In genomic region chr3:46112296-46112695, GRCh38 we compare ENCODE assay signal across 20 cellular contexts.
DNase-seq lines count a peak whose midpoint lies in the region; ATAC-seq and TF ChIP-seq lines count a peak whose summit lies in the region.
"Had no signal": no experiment of that assay in that cellular context is flagged by ENCODE, and none has a peak within 500 bp of the region (broad histone marks: within the 10 kb centered on the region; RNA-seq: fewer than 3 reads in every experiment).

No MANE protein-coding gene starts in this region.

- H3K4me1 ChIP-seq in RWPE2 (ENCODE audit: insufficient read depth, poor library complexity, severe bottlenecking) = peaks cover 54% of the 10 kb centered on the region

- H3K27ac ChIP-seq in RWPE2 (ENCODE audit: poor library complexity, severe bottlenecking) = peak overlapping the region; percentile 85
- H3K27ac ChIP-seq: dorsolateral prefrontal cortex had no signal

- peaks cover 23% of the 10 kb centered on the region for H3K36me3 Mint-ChIP-seq in Calu3 (ENCODE audit: insufficient read depth, unreplicated experiment)
- H3K36me3 Mint-ChIP-seq in activated naive CD4-positive, alpha-beta T cell treated with anti-CD3 and anti-CD28 coated beads for 36 hours (ENCODE audit: low read depth) = no peaks in the 10 kb centered on the region
- H3K36me3 Mint-ChIP-seq: brain, WTC11 had no signal

- CTCF ChIA-PET in Calu3 (lab: Charles Lee) = no interaction called here
- CTCF ChIA-PET in activated naive CD4-positive, alpha-beta T cell treated with anti-CD3 and anti-CD28 coated beads for 36 hours (lab: Charles Lee) = no interaction called here

- no peaks in the 10 kb centered on the region for H3K9me3 Mint-ChIP-seq in Calu3 (ENCODE audit: low read depth, unreplicated experiment)
- no peaks in the 10 kb centered on the region for H3K9me3 Mint-ChIP-seq in activated naive CD4-positive, alpha-beta T cell treated with anti-CD3 and anti-CD28 coated beads for 36 hours
- H3K9me3 Mint-ChIP-seq: activated naive CD4-positive, alpha-beta T cell treated with anti-CD3 and anti-CD28 coated beads, Interleukin-2, amount 10 ng/mL, durations not matched to agents 7 days and 5 days; brain had no signal

- ATAC-seq in RWPE2 (ENCODE audit: low read depth) (peak; percentile 26; the same call in 2 of the 3 replicates), omental fat pad (ENCODE audit: low FRiP score) (no peak)
- ATAC-seq: heart left ventricle, Panc1, WTC11 had no signal

- TF ChIP-seq CTCF in Calu3 (IDR thresholded peaks at IDR 0.05; ENCODE audit: unreplicated experiment) = no peak
- TF ChIP-seq CTCF in RWPE2 (IDR thresholded peaks at IDR 0.05; ENCODE audit: poor library complexity, severe bottlenecking) = no peak
- no peak for TF ChIP-seq CTCF in omental fat pad (IDR thresholded peaks at IDR 0.05)

- intact Hi-C loops in Calu3 (cut with micrococcal nuclease; ENCODE audit: unreplicated experiment) = loop anchor here (5.0 kb wide), 1 partner anchor 50 kb away; no protein-coding TSS in a partner anchor
- intact Hi-C loops in activated naive CD4-positive, alpha-beta T cell treated with anti-CD3 and anti-CD28 coated beads for 36 hours (cut with micrococcal nuclease) = no loop called here

- H3K4me3 Mint-ChIP-seq in Calu3 (ENCODE audit: low read depth, unreplicated experiment) = no peak overlapping the region
- H3K4me3 Mint-ChIP-seq in activated naive CD4-positive, alpha-beta T cell treated with anti-CD3 and anti-CD28 coated beads for 36 hours = no peak overlapping the region
- H3K4me3 Mint-ChIP-seq: activated naive CD4-positive, alpha-beta T cell treated with anti-CD3 and anti-CD28 coated beads, Interleukin-2, amount 10 ng/mL, durations not matched to agents 7 days and 5 days; brain; H9; memory B cell; nephron progenitor cell; WTC11 had no signal

- DNase-seq in Calu3 (no peak), HK-2 (ENCODE audit: unreplicated experiment) (peak; percentile 14), RWPE2 (ENCODE audit: low spot score) (no peak), glomerular visceral epithelial cell (ENCODE audit: extremely low spot score) (peak; percentile 40), activated gamma-delta T cell treated with Interleukin-2 at 50 U/mL for 16 hours (no peak), omental fat pad (ENCODE audit: low spot score) (no peak)
- DNase-seq in activated naive CD4-positive, alpha-beta T cell treated with anti-CD3 and anti-CD28 coated beads for 36 hours = no peak
- DNase-seq in activated CD4-positive, CD25-positive, alpha-beta regulatory T cell (lab: John Stamatoyannopoulos, UW) = no peak
- DNase-seq: activated naive CD4-positive, alpha-beta T cell treated with anti-CD3 and anti-CD28 coated beads, Interleukin-2, amount 10 ng/mL, durations not matched to agents 7 days and 5 days; dorsolateral prefrontal cortex; H9; heart left ventricle; NCI-H1048; NCI-H2107; NCI-H69; nephron progenitor cell had no signal

- no peaks in the 10 kb centered on the region for H3K36me3 ChIP-seq in RWPE2 (ENCODE audit: low read depth)
- H3K36me3 ChIP-seq: heart left ventricle had no signal

- peak overlapping the region; percentile 75 for H3K27ac Mint-ChIP-seq in Calu3 (ENCODE audit: unreplicated experiment)
- H3K27ac Mint-ChIP-seq in activated naive CD4-positive, alpha-beta T cell treated with anti-CD3 and anti-CD28 coated beads for 36 hours = no peak overlapping the region
- H3K27ac Mint-ChIP-seq: activated naive CD4-positive, alpha-beta T cell treated with anti-CD3 and anti-CD28 coated beads, Interleukin-2, amount 10 ng/mL, durations not matched to agents 7 days and 5 days; brain; H9; memory B cell; nephron progenitor cell; WTC11 had no signal

- H3K4me3 ChIP-seq in RWPE2 (ENCODE audit: severe bottlenecking) = no peak overlapping the region
- H3K4me3 ChIP-seq: dorsolateral prefrontal cortex, heart left ventricle had no signal

- no peaks in the 10 kb centered on the region for H3K27me3 Mint-ChIP-seq in Calu3 (ENCODE audit: unreplicated experiment)
- peaks cover 3% of the 10 kb centered on the region for H3K27me3 Mint-ChIP-seq in activated naive CD4-positive, alpha-beta T cell treated with anti-CD3 and anti-CD28 coated beads for 36 hours (ENCODE audit: low read depth)
- H3K27me3 Mint-ChIP-seq: memory B cell had no signal

- H3K27me3 ChIP-seq in RWPE2 (ENCODE audit: insufficient read depth, poor library complexity, severe bottlenecking) = no peaks in the 10 kb centered on the region
- H3K27me3 ChIP-seq: heart left ventricle had no signal

- H3K9me3 ChIP-seq in RWPE2 (ENCODE audit: severe bottlenecking) = no peaks in the 10 kb centered on the region
- H3K9me3 ChIP-seq: heart left ventricle had no signal

- H3K4me1 Mint-ChIP-seq in Calu3 (ENCODE audit: low read depth, unreplicated experiment) = peaks cover 72% of the 10 kb centered on the region
- H3K4me1 Mint-ChIP-seq in activated naive CD4-positive, alpha-beta T cell treated with anti-CD3 and anti-CD28 coated beads for 36 hours (ENCODE audit: low read depth) = peaks cover 11% of the 10 kb centered on the region

- BruUV-seq in Calu3 (replicated peaks; lab: Mats Ljungman, UMichigan) = no TSS peak

Comparison
In these comparisons a context has a peak if more than half of its experiments do, and no peak if none do; other contexts are left out.
1. DNase-seq: peak in HK-2 (single experiment) and glomerular visceral epithelial cell (single experiment); none in Calu3 (single experiment), RWPE2 (single experiment), activated gamma-delta T cell treated with Interleukin-2 at 50 U/mL for 16 hours (single experiment), activated naive CD4-positive, alpha-beta T cell treated with anti-CD3 and anti-CD28 coated beads for 36 hours (single experiment), omental fat pad (single experiment) and activated CD4-positive, CD25-positive, alpha-beta regulatory T cell (0 of 4).